ENCODE assay signal across 8 cellular contexts in genomic region chr17:32551186-32551955, GRCh38.
A peak's percentile ranks its signal among the peaks of the same experiment; 100 is the strongest.
DNase-seq lines count a peak whose midpoint lies in the region; ATAC-seq and TF ChIP-seq lines count a peak whose summit lies in the region.

No MANE protein-coding gene starts in this region.

- DNase-seq in activated CD8-positive, alpha-beta T cell treated with anti-CD3 and anti-CD28 coated beads, Interleukin-2, amount 10 ng/mL, durations not matched to agents 7 days and 5 days: peak; percentile 49
- DNase-seq in non-pigmented ciliary epithelial cell (ENCODE audit: low read depth): peak; percentile 34
- DNase-seq in KG1 (lab: John Stamatoyannopoulos, UW): no peak
- DNase-seq in CD4-positive, alpha-beta memory T cell: no peak
- no peak for DNase-seq in upper lobe of right lung

- POLR2A ChIA-PET in activated CD8-positive, alpha-beta T cell treated with anti-CD3 and anti-CD28 coated beads, Interleukin-2, amount 10 ng/mL, durations not matched to agents 7 days and 5 days (lab: Charles Lee): interaction anchor here (0.8 to 1.5 kb wide), 4 partner anchors 10 to 68 kb away, joined by 3 read pairs; no protein-coding TSS in a partner anchor
- POLR2A ChIA-PET in CD4-positive, alpha-beta memory T cell (lab: Charles Lee; ENCODE audit: partially characterized antibody): interaction anchor here (0.6 kb wide), 1 partner anchor 40 kb away, joined by 3 read pairs; no protein-coding TSS in a partner anchor

- peak overlapping the region; percentile 42 for H3K4me3 Mint-ChIP-seq in activated CD8-positive, alpha-beta T cell treated with anti-CD3 and anti-CD28 coated beads, Interleukin-2, amount 10 ng/mL, durations not matched to agents 7 days and 5 days
- peak overlapping the region in 2 of 8 donors; percentile 30 to 35 for H3K4me3 Mint-ChIP-seq in CD4-positive, alpha-beta memory T cell

- no peak for TF ChIP-seq CTCF in upper lobe of right lung (IDR thresholded peaks at IDR 0.05)

- H3K4me3 ChIP-seq in CD4-positive, alpha-beta memory T cell (ENCODE audit: low read length in 2 of 2): no peak overlapping the region
- H3K4me3 ChIP-seq in upper lobe of right lung: no peak overlapping the region

- H3K36me3 ChIP-seq in CD4-positive, alpha-beta memory T cell (ENCODE audit: insufficient read depth, low read length): no peaks in the 10 kb centered on the region
- H3K36me3 ChIP-seq in upper lobe of right lung: no peaks in the 10 kb centered on the region

- no peaks in the 10 kb centered on the region for H3K9me3 Mint-ChIP-seq in activated CD8-positive, alpha-beta T cell treated with anti-CD3 and anti-CD28 coated beads, Interleukin-2, amount 10 ng/mL, durations not matched to agents 7 days and 5 days (ENCODE audit: insufficient read depth)
- no peaks in the 10 kb centered on the region for H3K9me3 Mint-ChIP-seq in CD4-positive, alpha-beta memory T cell

- H3K4me1 Mint-ChIP-seq in activated CD8-positive, alpha-beta T cell treated with anti-CD3 and anti-CD28 coated beads, Interleukin-2, amount 10 ng/mL, durations not matched to agents 7 days and 5 days (ENCODE audit: low read depth): peaks cover 55% of the 10 kb centered on the region
- peaks cover 18 to 47% (median 31%) of the 10 kb centered on the region in 4 donors for H3K4me1 Mint-ChIP-seq in CD4-positive, alpha-beta memory T cell

- peak overlapping the region; percentile 83 for H3K27ac Mint-ChIP-seq in activated CD8-positive, alpha-beta T cell treated with anti-CD3 and anti-CD28 coated beads, Interleukin-2, amount 10 ng/mL, durations not matched to agents 7 days and 5 days
- peak overlapping the region in 3 of 7 donors; percentile 17 to 59 (median 31) for H3K27ac Mint-ChIP-seq in CD4-positive, alpha-beta memory T cell

- CTCF ChIA-PET in activated CD8-positive, alpha-beta T cell treated with anti-CD3 and anti-CD28 coated beads, Interleukin-2, amount 10 ng/mL, durations not matched to agents 7 days and 5 days (lab: Charles Lee): interaction anchor here (0.8 to 2.0 kb wide), 7 partner anchors 12 to 232 kb away, joined by 3 to 7 read pairs (median 4); no protein-coding TSS in a partner anchor
- CTCF ChIA-PET in CD4-positive, alpha-beta memory T cell (lab: Charles Lee; ENCODE audit: partially characterized antibody): no interaction called here

- H3K4me1 ChIP-seq in CD4-positive, alpha-beta memory T cell (ENCODE audit: insufficient read depth, low read length): peaks cover 27% of the 10 kb centered on the region
- H3K4me1 ChIP-seq in upper lobe of right lung: no peaks in the 10 kb centered on the region

- no peak overlapping the region for H3K27ac ChIP-seq in CD4-positive, alpha-beta memory T cell (ENCODE audit: low read depth, low read length)
- no peak overlapping the region for H3K27ac ChIP-seq in upper lobe of right lung

- peak; percentile 73 for ATAC-seq in GM18520 (IDR thresholded peaks at IDR 0.05; ENCODE audit: unreplicated experiment)
- ATAC-seq in HG03342 (IDR thresholded peaks at IDR 0.05; ENCODE audit: unreplicated experiment): peak; percentile 56
- peak; percentile 96 for ATAC-seq in activated CD8-positive, alpha-beta T cell treated with anti-CD3 and anti-CD28 coated beads, Interleukin-2, amount 10 ng/mL, durations not matched to agents 7 days and 5 days
- no peak for ATAC-seq in HG02840 (IDR thresholded peaks at IDR 0.05; ENCODE audit: low FRiP score, unreplicated experiment)
- ATAC-seq in upper lobe of right lung: no peak

- intact Hi-C loops in CD4-positive, alpha-beta memory T cell (cut with micrococcal nuclease): no loop called here
- intact Hi-C loops in upper lobe of right lung (cut with DNase I): no loop called here

- no peaks in the 10 kb centered on the region for H3K36me3 Mint-ChIP-seq in activated CD8-positive, alpha-beta T cell treated with anti-CD3 and anti-CD28 coated beads, Interleukin-2, amount 10 ng/mL, durations not matched to agents 7 days and 5 days (ENCODE audit: low read depth)
- H3K36me3 Mint-ChIP-seq in CD4-positive, alpha-beta memory T cell: no peaks in the 10 kb centered on the region

- H3K27me3 Mint-ChIP-seq in activated CD8-positive, alpha-beta T cell treated with anti-CD3 and anti-CD28 coated beads, Interleukin-2, amount 10 ng/mL, durations not matched to agents 7 days and 5 days (ENCODE audit: low read depth): no peaks in the 10 kb centered on the region
- H3K27me3 Mint-ChIP-seq in CD4-positive, alpha-beta memory T cell: no peaks in the 10 kb centered on the region

- no peaks in the 10 kb centered on the region for H3K9me3 ChIP-seq in CD4-positive, alpha-beta memory T cell (ENCODE audit: control insufficient read depth in 1 of 2, low read length in 2 of 2)
- H3K9me3 ChIP-seq in upper lobe of right lung: no peaks in the 10 kb centered on the region

- no peaks in the 10 kb centered on the region for H3K27me3 ChIP-seq in CD4-positive, alpha-beta memory T cell (ENCODE audit: insufficient read depth, low read length)
- H3K27me3 ChIP-seq in upper lobe of right lung: no peaks in the 10 kb centered on the region

Comparison
In these comparisons a context has a peak if more than half of its experiments do, and no peak if none do; other contexts are left out.
1. ATAC-seq: peak in GM18520 (single experiment), HG03342 (single experiment) and activated CD8-positive, alpha-beta T cell treated with anti-CD3 and anti-CD28 coated beads, Interleukin-2, amount 10 ng/mL, durations not matched to agents 7 days and 5 days (single experiment); none in HG02840 (single experiment) and upper lobe of right lung (single experiment).
2. DNase-seq: peak in activated CD8-positive, alpha-beta T cell treated with anti-CD3 and anti-CD28 coated beads, Interleukin-2, amount 10 ng/mL, durations not matched to agents 7 days and 5 days (single experiment) and non-pigmented ciliary epithelial cell (single experiment); none in KG1 (single experiment), CD4-positive, alpha-beta memory T cell (0 of 5) and upper lobe of right lung (single experiment).